Comparison of ENCODE assay signal across 31 cellular contexts in the genomic region with DNA sequence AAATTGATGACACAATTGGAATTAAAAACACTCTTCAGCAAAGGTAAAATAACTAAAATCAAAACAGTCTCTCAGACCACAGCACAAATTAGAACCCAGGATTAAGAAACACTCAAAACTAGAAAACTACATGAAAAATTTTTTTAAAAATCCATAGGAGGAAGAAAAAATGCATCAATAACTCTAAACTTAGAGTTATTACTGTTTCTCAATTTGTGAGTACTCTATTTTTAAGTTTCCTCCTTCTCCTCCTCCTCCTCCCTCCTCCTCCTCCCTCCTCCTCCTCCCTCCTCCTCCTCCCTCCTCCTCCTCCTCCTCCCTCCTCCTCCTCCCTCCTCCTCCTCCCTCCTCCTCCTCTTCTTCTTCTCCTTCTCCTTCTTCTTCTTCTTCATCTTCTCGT.
DNase-seq lines count a peak whose midpoint lies in the region; ATAC-seq, FAIRE-seq and TF ChIP-seq lines count a peak whose summit lies in the region.
"Had no signal": no experiment of that assay in that cellular context is flagged by ENCODE, and none has a peak within 500 bp of the region (broad histone marks: within the 10 kb centered on the region; RNA-seq: fewer than 3 reads in every experiment).

No MANE protein-coding gene starts in this region.

- no peak for TF ChIP-seq EP300 in HepG2 (IDR thresholded peaks at IDR 0.05; ENCODE audit: low read depth in 2 of 2, low read length in 2 of 2)
- TF ChIP-seq EP300 in HepG2 (CRISPR knock-in tag; IDR thresholded peaks at IDR 0.05; ENCODE audit: borderline replicate concordance): no peak
- TF ChIP-seq EP300 in K562 (IDR thresholded peaks at IDR 0.05; ENCODE audit: low read length): no peak

- DNase-seq in HepG2 (ENCODE audit: low spot score) (no peak), right lobe of liver (no peak), K562 (ENCODE audit: extremely low read depth in 1 of 4, low spot score in 3 of 4) (no peak), sciatic nerve (ENCODE audit: low spot score) (no peak)
- DNase-seq: 8988T; ACHN; AML-193; BE2C; C1 segment of cervical spinal cord; Caco-2; Calu3; CD4-positive, alpha-beta memory T cell; CD4-positive, alpha-beta T cell; CD4-positive, CD25-positive, alpha-beta regulatory T cell; CD8-positive, alpha-beta memory T cell; CD8-positive, alpha-beta T cell; COR-L47; DMS 273 treated with DMSO at 0.1 percent for 48 hours; DMS153; DMS53; DMS79; DMS79 treated with DMSO at 0.1 percent for 48 hours; DND-41; EL had no signal

- no peak overlapping the region for H3K9ac ChIP-seq in HepG2 (ENCODE audit: insufficient read depth, low read depth, low read length)
- H3K9ac ChIP-seq in K562 (ENCODE audit: insufficient read depth in 1 of 2, low read depth in 2 of 2, low read length in 2 of 2): no peak overlapping the region
- H3K9ac ChIP-seq: BLaER1; BLaER1 treated with 17β-estradiol and CSF1 and Interleukin-3, amounts not matched to agents 10 nM and 100 nM had no signal

- FAIRE-seq in HepG2 (lab: Jason Lieb, UNC) (no peak), K562 (lab: Jason Lieb, UNC) (no peak)
- FAIRE-seq: A204.1, A549, D721Med had no signal

- H3K36me3 ChIP-seq in HepG2 (replicated peaks in 1 of 2; ENCODE audit: control insufficient read depth in 1 of 2, insufficient read depth in 2 of 2, low read length in 2 of 2) (no peaks in the 10 kb centered on the region), right lobe of liver (no peaks in the 10 kb centered on the region), K562 (ENCODE audit: control insufficient read depth, insufficient read depth, low read length) (no peaks in the 10 kb centered on the region)
- H3K36me3 ChIP-seq: BE2C; BLaER1; BLaER1 treated with 17β-estradiol and CSF1 and Interleukin-3, amounts not matched to agents 10 nM and 100 nM had no signal

- in situ Hi-C loops in HepG2 (cut with HindIII; ENCODE audit: extremely low pct_ligation_motif_present, low pct_unique_long_range_greater_than_20kb) (no loop called here), K562 (cut with MboI) (no loop called here)

- intact Hi-C loops in HepG2 (cut with micrococcal nuclease; ENCODE audit: unreplicated experiment) (no loop called here), right lobe of liver (cut with DNase I) (no loop called here), K562 (cut with micrococcal nuclease) (no loop called here), sciatic nerve (cut with DNase I) (no loop called here)

- no peak overlapping the region for H3K4me2 ChIP-seq in HepG2 (ENCODE audit: low read depth, low read length)
- H3K4me2 ChIP-seq in K562 (ENCODE audit: insufficient read depth, low read length): no peak overlapping the region
- H3K4me2 ChIP-seq: A549; BLaER1; BLaER1 treated with 17β-estradiol and CSF1 and Interleukin-3, amounts not matched to agents 10 nM and 100 nM had no signal

- no peaks in the 10 kb centered on the region for H3K4me1 ChIP-seq in HepG2 (ENCODE audit: insufficient read depth, low read length)
- no peaks in the 10 kb centered on the region for H3K4me1 ChIP-seq in right lobe of liver
- no peaks in the 10 kb centered on the region for H3K4me1 ChIP-seq in K562 (replicated peaks in 1 of 2; ENCODE audit: control insufficient read depth in 2 of 2, insufficient read depth in 2 of 2, low read length in 2 of 2)
- H3K4me1 ChIP-seq: A549; BE2C; BLaER1; BLaER1 treated with 17β-estradiol and CSF1 and Interleukin-3, amounts not matched to agents 10 nM and 100 nM had no signal

- no peaks in the 10 kb centered on the region for H3K79me2 ChIP-seq in HepG2 (ENCODE audit: insufficient read depth, low read length)
- H3K79me2 ChIP-seq in K562 (ENCODE audit: control insufficient read depth, insufficient read depth, low read length): no peaks in the 10 kb centered on the region

- H4K20me1 ChIP-seq in HepG2 (ENCODE audit: insufficient read depth, low read length) (no peaks in the 10 kb centered on the region), K562 (replicated peaks; ENCODE audit: control insufficient read depth, insufficient read depth, low read length) (no peaks in the 10 kb centered on the region)
- H4K20me1 ChIP-seq: BLaER1; BLaER1 treated with 17β-estradiol and CSF1 and Interleukin-3, amounts not matched to agents 10 nM and 100 nM had no signal

- no peaks in the 10 kb centered on the region for H3K9me1 ChIP-seq in K562 (ENCODE audit: control insufficient read depth, insufficient read depth, low read length)

- no peak for TF ChIP-seq POLR2A in HepG2 (IDR thresholded peaks at IDR 0.05; ENCODE audit: insufficient read depth in 1 of 2, low read depth in 2 of 2, low read length in 2 of 2)
- no peak for TF ChIP-seq POLR2A in right lobe of liver (IDR thresholded peaks at IDR 0.05)
- TF ChIP-seq POLR2A in K562 (conservative IDR thresholded peaks at IDR 0.05): no peak

- H3K4me3 ChIP-seq in HepG2 (replicated peaks in 1 of 3; ENCODE audit: insufficient read depth in 1 of 3, low read depth in 2 of 3, low read length in 3 of 3): no peak overlapping the region
- no peak overlapping the region for H3K4me3 ChIP-seq in right lobe of liver
- no peak overlapping the region for H3K4me3 ChIP-seq in K562
- H3K4me3 ChIP-seq: A549; BLaER1; BLaER1 treated with 17β-estradiol and CSF1 and Interleukin-3, amounts not matched to agents 10 nM and 100 nM had no signal

- TF ChIP-seq CTCF in HepG2 (CRISPR knock-in tag; IDR thresholded peaks at IDR 0.05): no peak
- no peak for TF ChIP-seq CTCF in right lobe of liver (IDR thresholded peaks at IDR 0.05)
- TF ChIP-seq CTCF in K562 (IDR thresholded peaks at IDR 0.05 in 2 of 3, conservative IDR thresholded peaks at IDR 0.05 in 1 of 3; ENCODE audit: insufficient read depth in 2 of 3, low read depth in 1 of 3, low read length in 3 of 3): no peak

- H3K27me3 ChIP-seq in HepG2 (ENCODE audit: control insufficient read depth in 1 of 2, insufficient read depth in 2 of 2, low read length in 2 of 2) (no peaks in the 10 kb centered on the region), right lobe of liver (no peaks in the 10 kb centered on the region), K562 (ENCODE audit: control insufficient read depth in 2 of 2, insufficient read depth in 2 of 2, low read length in 2 of 2) (no peaks in the 10 kb centered on the region)
- H3K27me3 ChIP-seq: BE2C; BLaER1; BLaER1 treated with 17β-estradiol and CSF1 and Interleukin-3, amounts not matched to agents 10 nM and 100 nM had no signal

- TF ChIP-seq RAD21 in HepG2 (CRISPR knock-in tag; IDR thresholded peaks at IDR 0.05) (no peak), K562 (CRISPR knock-in tag; conservative IDR thresholded peaks at IDR 0.05 in 1 of 2, IDR thresholded peaks at IDR 0.05 in 1 of 2) (no peak)

- BruUV-seq in HepG2 (replicated peaks; lab: Mats Ljungman, UMichigan) (no TSS peak), K562 (replicated peaks; lab: Mats Ljungman, UMichigan) (no TSS peak)

- no peak overlapping the region for H2AFZ ChIP-seq in HepG2 (ENCODE audit: low read length)
- H2AFZ ChIP-seq in K562 (ENCODE audit: low read depth, low read length): no peak overlapping the region

- POLR2A ChIA-PET in HepG2 (lab: Yijun Ruan, JAX): no interaction called here
- POLR2A ChIA-PET in K562 (lab: Yijun Ruan, JAX): no interaction called here

- ATAC-seq in HepG2 (no peak), right lobe of liver (no peak), K562 (no peak), sciatic nerve (no peak)
- ATAC-seq: A549; CD8-positive, alpha-beta T cell had no signal

- WGBS in HepG2 (ENCODE audit: low lambda C conversion rate): 27% methylated on average over 1 of the region's 1 CpG
- 62% methylated on average over 1 of the region's 1 CpG for WGBS in right lobe of liver (ENCODE audit: insufficient coverage, low coverage, low lambda C conversion rate, missing lambda C conversion rate)
- WGBS in K562 (ENCODE audit: insufficient coverage, low coverage, missing lambda C conversion rate): no CpG with 5 or more reads among the region's 1 CpG

- H3K9me3 ChIP-seq in HepG2 (ENCODE audit: low read length): peaks cover 69% of the 10 kb centered on the region
- H3K9me3 ChIP-seq in right lobe of liver: no peaks in the 10 kb centered on the region
- no peaks in the 10 kb centered on the region for H3K9me3 ChIP-seq in K562 (replicated peaks; ENCODE audit: control insufficient read depth, insufficient read depth, low read depth, low read length)
- H3K9me3 ChIP-seq: A549; BE2C; BLaER1; BLaER1 treated with 17β-estradiol and CSF1 and Interleukin-3, amounts not matched to agents 10 nM and 100 nM; Caco-2 had no signal

- CTCF ChIA-PET in HepG2 (lab: Yijun Ruan, JAX; ENCODE audit: low intra/inter-chr PET ratio, low total read pairs) (no interaction called here), K562 (lab: Yijun Ruan, JAX; ENCODE audit: low intra/inter-chr PET ratio) (no interaction called here)

- H3K27ac ChIP-seq in HepG2 (ENCODE audit: extremely low read length, insufficient read depth, low read length) (no peak overlapping the region), right lobe of liver (no peak overlapping the region), K562 (ENCODE audit: extremely low read depth, low read depth, low read length) (no peak overlapping the region)
- H3K27ac ChIP-seq: 22Rv1; A549; BLaER1; BLaER1 treated with 17β-estradiol and CSF1 and Interleukin-3, amounts not matched to agents 10 nM and 100 nM; C4-2B had no signal

TF ChIP-seq in HepG2, 621 proteins besides CTCF, POLR2A, EP300 and RAD21:
- TF ChIP-seq ZNF124 (CRISPR knock-in tag; IDR thresholded peaks at IDR 0.05) (no peak), HNRNPK (IDR thresholded peaks at IDR 0.05; ENCODE audit: low read depth, low read length, poor library complexity, severe bottlenecking) (peak; percentile 52), ZNF746 (CRISPR knock-in tag; IDR thresholded peaks at IDR 0.05) (no peak), ZNF160 (CRISPR knock-in tag; IDR thresholded peaks at IDR 0.05) (no peak), BRCA1 (CRISPR knock-in tag; IDR thresholded peaks at IDR 0.05) (no peak)

TF ChIP-seq in K562, 482 proteins besides CTCF, POLR2A, EP300 and RAD21:
- TF ChIP-seq C11orf30 (IDR thresholded peaks at IDR 0.05; ENCODE audit: low read depth): no peak
- TF ChIP-seq PCBP2 (IDR thresholded peaks at IDR 0.05; ENCODE audit: low read depth, low read length, poor library complexity, severe bottlenecking): peak; percentile 84
